ENCODE assay signal across 8 cellular contexts in genomic region chr10:93894516-93895378, GRCh38. TPM values are rescaled to one million over a fixed set of nuclear protein-coding genes. Genes with fewer than 3 reads are reported as not detected.
DNase-seq lines count a peak whose midpoint lies in the region; ATAC-seq and TF ChIP-seq lines count a peak whose summit lies in the region.

No MANE protein-coding gene starts in this region.

- H3K36me3 Mint-ChIP-seq in T-helper 17 cell (ENCODE audit: low read depth) (peaks cover 2% of the 10 kb centered on the region), progenitor cell of endocrine pancreas (ENCODE audit: insufficient read depth) (peaks cover 5% of the 10 kb centered on the region)

- H3K27me3 Mint-ChIP-seq in T-helper 17 cell (peaks cover 17% of the 10 kb centered on the region), progenitor cell of endocrine pancreas (peaks cover 25% of the 10 kb centered on the region)

- H3K9me3 Mint-ChIP-seq in progenitor cell of endocrine pancreas (ENCODE audit: low read depth) = no peaks in the 10 kb centered on the region

- H3K4me3 Mint-ChIP-seq in T-helper 17 cell (peak overlapping the region; percentile 87), progenitor cell of endocrine pancreas (ENCODE audit: low read depth) (peak overlapping the region; percentile 88)

- H3K27ac Mint-ChIP-seq in T-helper 17 cell (peak overlapping the region; percentile 74), progenitor cell of endocrine pancreas (peak overlapping the region; percentile 53)

- peaks cover 3% of the 10 kb centered on the region for H3K27me3 ChIP-seq in AG04450 (ENCODE audit: control insufficient read depth, insufficient read depth, low read length)

- H3K9me3 ChIP-seq in AG04450 (ENCODE audit: control insufficient read depth, insufficient read depth, low read length) (no peaks in the 10 kb centered on the region), T-helper 17 cell (ENCODE audit: control insufficient read depth, low read length, poor library complexity, severe bottlenecking) (no peaks in the 10 kb centered on the region)

- POLR2A ChIA-PET in AG04450 (lab: Yijun Ruan, JAX) = interaction anchor here (0.9 to 1.4 kb wide), 2 partner anchors 21 to 509 kb away, joined by 3 read pairs; no protein-coding TSS in a partner anchor

- ATAC-seq in GM21381 (IDR thresholded peaks at IDR 0.05; ENCODE audit: unreplicated experiment) (peak; percentile 10), T-helper 17 cell (no peak)

- TF ChIP-seq CTCF in AG04450 (IDR thresholded peaks at IDR 0.05; ENCODE audit: low read depth, low read length) = no peak
- TF ChIP-seq CTCF in fibroblast of mammary gland (conservative IDR thresholded peaks at IDR 0.05; ENCODE audit: control insufficient read depth, insufficient read depth, low read depth, low read length) = no peak
- TF ChIP-seq CTCF in progenitor cell of endocrine pancreas (IDR thresholded peaks at IDR 0.05; ENCODE audit: unreplicated experiment) = no peak

- H3K4me3 ChIP-seq in AG04450 (ENCODE audit: low read depth, low read length) (peak overlapping the region; percentile 80), fibroblast of mammary gland (ENCODE audit: control insufficient read depth, low read depth, low read length) (peak overlapping the region; percentile 72)

- CTCF ChIA-PET in AG04450 (lab: Charles Lee) = interaction anchor here (0.8 to 3.2 kb wide), 6 partner anchors 10 to 549 kb away, joined by 3 to 18 read pairs (median 5); no protein-coding TSS in a partner anchor

- DNase-seq in AG04450 (ENCODE audit: low read depth, low spot score) (no peak), T-helper 17 cell (no peak), fibroblast of mammary gland (ENCODE audit: low read depth) (peak; percentile 13), progenitor cell of endocrine pancreas (ENCODE audit: low spot score, unreplicated experiment) (no peak), NCI-H1092 treated with DMSO at 0.1 percent for 48 hours (lab: John Stamatoyannopoulos, UW) (no peak), midbrain (lab: John Stamatoyannopoulos, UW) (no peak)
- DNase-seq in stimulated activated CD4-positive, alpha-beta T cell treated with anti-CD3 and anti-CD28 coated beads, Interleukin-1b, Interleukin-23, amount 100 ng/mL, for 48 hours = no peak

- H3K27ac ChIP-seq in AG04450 (ENCODE audit: low read depth, low read length) = no peak overlapping the region

- H3K4me1 Mint-ChIP-seq in T-helper 17 cell (peaks cover 32% of the 10 kb centered on the region), progenitor cell of endocrine pancreas (ENCODE audit: low read depth) (peaks cover 8% of the 10 kb centered on the region)

RNA-seq across cellular contexts. Expression of gene SLC35G1, which starts 1.0 kb away (rescaled TPM):
- polyA plus RNA-seq in AG04450 (2011; rRNA removed) = 6.7 and 7.0 TPM in 2 replicates
- 3.5 and 5.9 TPM in 2 replicates for polyA minus RNA-seq in AG04450 (2011; rRNA and poly(A)+ RNA removed)
- total RNA-seq in T-helper 17 cell (1 to 10 TPM; 5.1 to 5.8 TPM), progenitor cell of endocrine pancreas (7.3 and 9.9 TPM in 2 replicates)
